8 cellular contexts compared by ENCODE assay signal in genomic region chr16:4733211-4733742, GRCh38. TPM values are rescaled to one million over a fixed set of nuclear protein-coding genes. Genes with fewer than 3 reads are reported as not detected.
DNase-seq lines count a peak whose midpoint lies in the region; TF ChIP-seq lines count a peak whose summit lies in the region.

No MANE protein-coding gene starts in this region.

- H3K9me3 ChIP-seq in BLaER1 treated with 17β-estradiol and CSF1 and Interleukin-3, amounts not matched to agents 10 nM and 100 nM (replicated peaks in 1 of 11): no peaks in the 10 kb centered on the region
- H3K9me3 ChIP-seq in duodenal mucosa (ENCODE audit: control insufficient read depth in 1 of 2, low read length in 2 of 2): no peaks in the 10 kb centered on the region

- peak overlapping the region; percentile 94 for H3K4me3 Mint-ChIP-seq in nephron progenitor cell

- peak overlapping the region; percentile 79 to 98 (median 88) for H3K4me3 ChIP-seq in BLaER1 treated with 17β-estradiol and CSF1 and Interleukin-3, amounts not matched to agents 10 nM and 100 nM
- H3K4me3 ChIP-seq in LNCaP clone FGC (ENCODE audit: low read depth, low read length): peak overlapping the region; percentile 98
- peak overlapping the region; percentile 94 to 95 for H3K4me3 ChIP-seq in duodenal mucosa (ENCODE audit: low read depth in 1 of 2, low read length in 2 of 2)

- H3K36me3 ChIP-seq in BLaER1 treated with 17β-estradiol and CSF1 and Interleukin-3, amounts not matched to agents 10 nM and 100 nM: peaks cover 7 to 37% (median 26%) of the 10 kb centered on the region in 11 experiments; a peak in 18 of 22 replicates
- H3K36me3 ChIP-seq in duodenal mucosa (ENCODE audit: control insufficient read depth in 1 of 2, insufficient read depth in 2 of 2, low read length in 2 of 2): peaks cover 6 to 24% of the 10 kb centered on the region in 2 donors

- H3K27me3 ChIP-seq in BLaER1 treated with 17β-estradiol and CSF1 and Interleukin-3, amounts not matched to agents 10 nM and 100 nM: no peaks in the 10 kb centered on the region
- no peaks in the 10 kb centered on the region for H3K27me3 ChIP-seq in duodenal mucosa (ENCODE audit: control insufficient read depth in 1 of 2, insufficient read depth in 2 of 2, low read length in 2 of 2)

- H3K27ac Mint-ChIP-seq in nephron progenitor cell: peak overlapping the region; percentile 77

- H3K36me3 Mint-ChIP-seq in nephron progenitor cell (ENCODE audit: low read depth): peaks cover 21% of the 10 kb centered on the region

- DNase-seq in LNCaP clone FGC (ENCODE audit: low read depth) (no peak), nephron progenitor cell (no peak), DMS79 treated with DMSO at 0.1 percent for 48 hours (lab: John Stamatoyannopoulos, UW) (no peak), RKO (ENCODE audit: low spot score) (no peak), posterior vena cava (ENCODE audit: low spot score) (no peak), middle frontal gyrus (ENCODE audit: extremely low spot score, low spot score) (no peak)

- H3K9me3 Mint-ChIP-seq in nephron progenitor cell: no peaks in the 10 kb centered on the region

- TF ChIP-seq CTCF in LNCaP clone FGC (IDR thresholded peaks at IDR 0.05; ENCODE audit: control insufficient read depth, extremely low read depth, insufficient read depth): no peak
- no peak for TF ChIP-seq CTCF in nephron progenitor cell (IDR thresholded peaks at IDR 0.05)

- peak overlapping the region; percentile 73 to 88 (median 83) for H3K9ac ChIP-seq in BLaER1 treated with 17β-estradiol and CSF1 and Interleukin-3, amounts not matched to agents 10 nM and 100 nM
- peak overlapping the region; percentile 70 to 83 for H3K9ac ChIP-seq in duodenal mucosa (ENCODE audit: low read depth in 1 of 2, low read length in 2 of 2)

- peak overlapping the region in 8 of 11 experiments; percentile 55 to 83 (median 74); a peak in 12 of 22 replicates for H3K27ac ChIP-seq in BLaER1 treated with 17β-estradiol and CSF1 and Interleukin-3, amounts not matched to agents 10 nM and 100 nM
- H3K27ac ChIP-seq in duodenal mucosa (ENCODE audit: low read depth, low read length): no peak overlapping the region

- peak overlapping the region; percentile 86 to 100 (median 97) for H3K4me2 ChIP-seq in BLaER1 treated with 17β-estradiol and CSF1 and Interleukin-3, amounts not matched to agents 10 nM and 100 nM

- peaks cover 0 to 11% (median 0%) of the 10 kb centered on the region in 11 experiments; a peak in 4 of 22 replicates for H4K20me1 ChIP-seq in BLaER1 treated with 17β-estradiol and CSF1 and Interleukin-3, amounts not matched to agents 10 nM and 100 nM

- H3K4me1 ChIP-seq in BLaER1 treated with 17β-estradiol and CSF1 and Interleukin-3, amounts not matched to agents 10 nM and 100 nM: peaks cover 11 to 28% (median 20%) of the 10 kb centered on the region in 10 experiments
- H3K4me1 ChIP-seq in duodenal mucosa (ENCODE audit: control insufficient read depth in 1 of 2, insufficient read depth in 2 of 2, low read length in 2 of 2): peaks cover 5 to 13% of the 10 kb centered on the region in 2 donors

- intact Hi-C loops in posterior vena cava (cut with DNase I): no loop called here

- peaks cover 13% of the 10 kb centered on the region for H3K27me3 Mint-ChIP-seq in nephron progenitor cell (ENCODE audit: low read depth, poor library complexity)

- peaks cover 44% of the 10 kb centered on the region for H3K4me1 Mint-ChIP-seq in nephron progenitor cell

RNA-seq across cellular contexts. Expression of gene ANKS3, which starts 0.8 kb away (rescaled TPM):
- 10 to 100 TPM; 17.0 to 17.8 TPM for total RNA-seq in posterior vena cava

RNA-seq across cellular contexts. Expression of gene DNAAF8, which starts 1.1 kb away (rescaled TPM):
- total RNA-seq in posterior vena cava: under 1 TPM; 0.32 to 0.43 TPM

RNA-seq across cellular contexts. Expression of gene ZNF500, which starts 33.7 kb away (rescaled TPM):
- total RNA-seq in posterior vena cava: 1 to 10 TPM; 7.9 TPM

RNA-seq across cellular contexts. Expression of gene NUDT16L1, which starts 39.9 kb away (rescaled TPM):
- 10 to 100 TPM; 10.7 to 14.2 TPM for total RNA-seq in posterior vena cava

RNA-seq across cellular contexts. Expression of gene SEPTIN12, which starts 54.9 kb away (rescaled TPM):
- not detected for total RNA-seq in posterior vena cava
